Comparison of ENCODE assay signal across 26 cellular contexts in genomic region chr5:148020247-148020646, GRCh38. TPM values are rescaled to one million over a fixed set of nuclear protein-coding genes. Genes with fewer than 3 reads are reported as not detected.
"Had no signal": no experiment of that assay in that cellular context is flagged by ENCODE, and none has a peak within 500 bp of the region (broad histone marks: within the 10 kb centered on the region; RNA-seq: fewer than 3 reads in every experiment).

No MANE protein-coding gene starts in this region.

- H3K27me3 Mint-ChIP-seq: IgD-negative memory B cell, T-cell had no signal

- H3K4me3 Mint-ChIP-seq: IgD-negative memory B cell; T-cell; T-helper 1 cell treated with Interleukin-12 subunit alpha and Interleukin-12 subunit beta and Interleukin-4 antibody, amounts not matched to agents 30 μg/mL and 1 μg/mL, for 36 hours had no signal

- H3K4me1 ChIP-seq: SJSA1 had no signal

- DNase-seq: Kasumi-1, MV-4-11, NCI-H1048, NCI-H1105, NCI-H1417 treated with DMSO at 0.1 percent for 48 hours, NCI-H146, NCI-H1694 treated with DMSO at 0.1 percent for 48 hours, NCI-H1930, NCI-H2081, NCI-H2107, NCI-H2227 treated with DMSO at 0.1 percent for 48 hours, NCI-H524 treated with DMSO at 0.1 percent for 48 hours, NCI-H69, NCI-H774, Right ventricle myocardium superior, RPMI8226, SIG-M5, T-cell had no signal

- ATAC-seq: K562, T-cell had no signal

- H3K4me1 Mint-ChIP-seq: IgD-negative memory B cell, T-cell had no signal

- H3K4me3 ChIP-seq: K562, SJSA1, SK-N-MC had no signal

- H3K27ac ChIP-seq: KMS-11, SJSA1, SK-N-MC had no signal

- H3K36me3 ChIP-seq: SJSA1 had no signal

- H3K9me3 ChIP-seq: SJSA1 had no signal

- H3K4me2 ChIP-seq: KMS-11 had no signal

- H3K36me3 Mint-ChIP-seq: IgD-negative memory B cell, T-cell had no signal

- H3K27ac Mint-ChIP-seq: IgD-negative memory B cell; T-cell; T-helper 1 cell treated with Interleukin-12 subunit alpha and Interleukin-12 subunit beta and Interleukin-4 antibody, amounts not matched to agents 30 μg/mL and 1 μg/mL, for 36 hours had no signal

- H3K27me3 ChIP-seq: SJSA1 had no signal

- H3K9me3 Mint-ChIP-seq: T-helper 1 cell treated with Interleukin-12 subunit alpha and Interleukin-12 subunit beta and Interleukin-4 antibody, amounts not matched to agents 30 μg/mL and 1 μg/mL, for 36 hours had no signal

RNA-seq across cellular contexts. Expression of gene SPINK5, which starts 43.5 kb away (rescaled TPM):
- total RNA-seq: NCI-H460, OCI-LY7, SJSA1 had no signal
